In the genomic region with DNA sequence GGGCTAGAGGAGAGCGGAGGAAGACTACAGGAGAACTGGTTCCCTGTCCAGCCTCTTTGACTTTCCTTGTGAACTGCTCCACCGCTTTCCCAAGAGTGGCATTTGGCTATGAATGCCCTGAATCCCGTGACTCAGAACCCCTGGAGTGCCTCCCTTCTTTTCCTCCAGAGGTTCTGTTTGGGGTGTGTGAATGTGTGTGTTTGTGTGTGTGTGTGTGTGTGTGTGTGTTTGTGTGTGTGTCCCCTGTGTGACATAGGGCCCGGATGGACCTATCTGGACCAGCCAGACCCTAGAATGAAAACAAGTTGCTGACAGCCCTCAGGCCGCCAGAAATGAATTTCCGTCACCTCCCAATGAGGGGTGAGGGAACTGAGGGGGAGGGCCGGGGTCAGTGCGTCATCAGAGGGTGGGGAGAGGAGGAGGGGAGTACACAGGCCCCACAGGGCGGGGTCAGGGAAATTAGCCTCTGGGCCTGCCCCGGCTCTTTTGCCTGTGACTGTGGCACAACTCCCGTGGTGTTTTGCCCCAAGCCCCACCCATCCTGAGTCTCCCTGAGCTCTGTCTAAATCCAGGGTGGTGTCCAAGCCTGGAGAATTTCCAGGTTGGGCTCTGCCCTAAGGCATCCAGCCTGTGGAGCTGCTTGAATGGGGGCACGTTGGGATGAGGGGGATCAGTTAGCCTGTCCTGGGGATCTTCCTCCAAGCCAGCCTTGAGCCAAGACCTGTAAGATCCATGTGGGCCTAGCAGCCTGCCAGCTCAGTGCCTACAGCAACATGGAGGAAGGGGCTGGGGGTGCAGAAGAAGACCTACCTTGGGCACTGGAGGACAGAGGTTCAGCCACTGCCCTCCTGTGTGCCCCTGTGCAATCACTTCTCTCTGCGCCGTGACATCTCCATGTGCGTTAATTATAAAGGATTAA, we compare ENCODE assay signal across 1 cellular context.
TF ChIP-seq lines count a peak whose summit lies in the region.

No MANE protein-coding gene starts in this region.

TF ChIP-seq in K562, 482 proteins besides CTCF, POLR2A, EP300 and RAD21 (continues in another document):
- TF ChIP-seq, protein P1, sequence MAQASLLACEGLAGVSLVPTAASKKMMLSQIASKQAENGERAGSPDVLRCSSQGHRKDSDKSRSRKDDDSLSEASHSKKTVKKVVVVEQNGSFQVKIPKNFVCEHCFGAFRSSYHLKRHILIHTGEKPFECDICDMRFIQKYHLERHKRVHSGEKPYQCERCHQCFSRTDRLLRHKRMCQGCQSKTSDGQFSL (CRISPR knock-in tag; IDR thresholded peaks at IDR 0.05) = no peak
- TF ChIP-seq, protein P1 (tag; IDR thresholded peaks at IDR 0.05) = no peak
- no peak for TF ChIP-seq ZNF253 (CRISPR knock-in tag; conservative IDR thresholded peaks at IDR 0.05)
- TF ChIP-seq POLR2B (IDR thresholded peaks at IDR 0.05; ENCODE audit: low read depth, partially characterized antibody) = peak; percentile 91
- peak; percentile 77 for TF ChIP-seq NFIC (IDR thresholded peaks at IDR 0.05)
- TF ChIP-seq BHLHE40 (IDR thresholded peaks at IDR 0.05; ENCODE audit: low read length) = peak; percentile 65
- TF ChIP-seq NFRKB (IDR thresholded peaks at IDR 0.05; ENCODE audit: low read depth) = peak; percentile 54; the same call in 1 of the 2 replicates
- peak; percentile 93 for TF ChIP-seq TOE1 (IDR thresholded peaks at IDR 0.05; ENCODE audit: borderline replicate concordance)
- TF ChIP-seq TOE1 (CRISPR knock-in tag; IDR thresholded peaks at IDR 0.05; ENCODE audit: borderline replicate concordance, low read depth) = no peak
- TF ChIP-seq RUNX1 (IDR thresholded peaks at IDR 0.05; ENCODE audit: low read depth) = 0 out of 2 replicates have a peak, but pooled peaks have one; percentile 47
- TF ChIP-seq YY1 (IDR thresholded peaks at IDR 0.05; ENCODE audit: borderline replicate concordance in 1 of 3, control insufficient read depth in 1 of 3, extremely low read depth in 1 of 3, insufficient read depth in 3 of 3, insufficient read length in 1 of 3, insufficient replicate concordance in 2 of 3, low read depth in 1 of 3, low read length in 2 of 3) = peak in 1 of 3 experiments; percentile 8
- TF ChIP-seq PHB2 (IDR thresholded peaks at IDR 0.05; ENCODE audit: low read depth) = peak; percentile 71; the same call in 1 of the 2 replicates
- TF ChIP-seq KDM1A (IDR thresholded peaks at IDR 0.05) = peak; percentile 50 to 88
- TF ChIP-seq ZKSCAN8 (CRISPR knock-in tag; IDR thresholded peaks at IDR 0.05) = peak; percentile 71
- TF ChIP-seq C11orf30 (IDR thresholded peaks at IDR 0.05; ENCODE audit: low read depth) = 0 out of 2 replicates have a peak, but pooled peaks have one; percentile 21
- peak; percentile 45; the same call in 1 of the 2 replicates for TF ChIP-seq FOXJ2 (tag; IDR thresholded peaks at IDR 0.05)
- TF ChIP-seq, protein P2, sequence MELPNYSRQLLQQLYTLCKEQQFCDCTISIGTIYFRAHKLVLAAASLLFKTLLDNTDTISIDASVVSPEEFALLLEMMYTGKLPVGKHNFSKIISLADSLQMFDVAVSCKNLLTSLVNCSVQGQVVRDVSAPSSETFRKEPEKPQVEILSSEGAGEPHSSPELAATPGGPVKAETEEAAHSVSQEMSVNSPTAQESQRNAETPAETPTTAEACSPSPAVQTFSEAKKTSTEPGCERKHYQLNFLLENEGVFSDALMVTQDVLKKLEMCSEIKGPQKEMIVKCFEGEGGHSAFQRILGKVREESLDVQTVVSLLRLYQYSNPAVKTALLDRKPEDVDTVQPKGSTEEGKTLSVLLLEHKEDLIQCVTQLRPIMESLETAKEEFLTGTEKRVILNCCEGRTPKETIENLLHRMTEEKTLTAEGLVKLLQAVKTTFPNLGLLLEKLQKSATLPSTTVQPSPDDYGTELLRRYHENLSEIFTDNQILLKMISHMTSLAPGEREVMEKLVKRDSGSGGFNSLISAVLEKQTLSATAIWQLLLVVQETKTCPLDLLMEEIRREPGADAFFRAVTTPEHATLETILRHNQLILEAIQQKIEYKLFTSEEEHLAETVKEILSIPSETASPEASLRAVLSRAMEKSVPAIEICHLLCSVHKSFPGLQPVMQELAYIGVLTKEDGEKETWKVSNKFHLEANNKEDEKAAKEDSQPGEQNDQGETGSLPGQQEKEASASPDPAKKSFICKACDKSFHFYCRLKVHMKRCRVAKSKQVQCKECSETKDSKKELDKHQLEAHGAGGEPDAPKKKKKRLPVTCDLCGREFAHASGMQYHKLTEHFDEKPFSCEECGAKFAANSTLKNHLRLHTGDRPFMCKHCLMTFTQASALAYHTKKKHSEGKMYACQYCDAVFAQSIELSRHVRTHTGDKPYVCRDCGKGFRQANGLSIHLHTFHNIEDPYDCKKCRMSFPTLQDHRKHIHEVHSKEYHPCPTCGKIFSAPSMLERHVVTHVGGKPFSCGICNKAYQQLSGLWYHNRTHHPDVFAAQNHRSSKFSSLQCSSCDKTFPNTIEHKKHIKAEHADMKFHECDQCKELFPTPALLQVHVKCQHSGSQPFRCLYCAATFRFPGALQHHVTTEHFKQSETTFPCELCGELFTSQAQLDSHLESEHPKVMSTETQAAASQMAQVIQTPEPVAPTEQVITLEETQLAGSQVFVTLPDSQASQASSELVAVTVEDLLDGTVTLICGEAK (IDR thresholded peaks at IDR 0.05) = peak; percentile 64; the same call in 1 of the 2 replicates
- TF ChIP-seq, protein P2 (CRISPR knock-in tag; IDR thresholded peaks at IDR 0.05) = no peak
- TF ChIP-seq ZNF384 (IDR thresholded peaks at IDR 0.05; ENCODE audit: low read depth, low read length) = 0 out of 2 replicates have a peak, but pooled peaks have one; percentile 3
- peak; percentile 46 for TF ChIP-seq POLR2G (IDR thresholded peaks at IDR 0.05; ENCODE audit: low read depth, low read length)
- TF ChIP-seq DIDO1 (tag; IDR thresholded peaks at IDR 0.05; ENCODE audit: low read depth) = peak; percentile 69
- peak; percentile 94 for TF ChIP-seq HDGF (IDR thresholded peaks at IDR 0.05)
- peak; percentile 64; the same call in 1 of the 2 replicates for TF ChIP-seq RNF2 (IDR thresholded peaks at IDR 0.05)
- TF ChIP-seq ZNF766 (CRISPR knock-in tag; conservative IDR thresholded peaks at IDR 0.05) = peak; percentile 89
- peak; percentile 99 for TF ChIP-seq HLTF (IDR thresholded peaks at IDR 0.05)
- peak; percentile 51; the same call in 1 of the 2 replicates for TF ChIP-seq CXXC5 (CRISPR knock-in tag; IDR thresholded peaks at IDR 0.05)
- peak; percentile 46 for TF ChIP-seq RAD51 (IDR thresholded peaks at IDR 0.05; ENCODE audit: borderline replicate concordance, low read depth)
- peak; percentile 78 for TF ChIP-seq EP400 (IDR thresholded peaks at IDR 0.05)
- peak; percentile 93 for TF ChIP-seq LCOR (CRISPR knock-in tag; IDR thresholded peaks at IDR 0.05)
- peak; percentile 64 for TF ChIP-seq RBBP5 (IDR thresholded peaks at IDR 0.05; ENCODE audit: borderline replicate concordance, insufficient read depth, low read length, poor library complexity, severe bottlenecking)
- peak; percentile 77 to 81 for TF ChIP-seq NRF1 (conservative IDR thresholded peaks at IDR 0.05 in 1 of 2, IDR thresholded peaks at IDR 0.05 in 1 of 2)
- 0 out of 2 replicates have a peak, but pooled peaks have one; percentile 71 for TF ChIP-seq ZZZ3 (IDR thresholded peaks at IDR 0.05)
- TF ChIP-seq KLF1 (tag; IDR thresholded peaks at IDR 0.05) = 0 out of 2 replicates have a peak, but pooled peaks have one; percentile 8
- no peak for TF ChIP-seq PRMT5 (CRISPR knock-in tag; IDR thresholded peaks at IDR 0.05)
- TF ChIP-seq ZNF75A (CRISPR knock-in tag; IDR thresholded peaks at IDR 0.05) = no peak
- peak; percentile 97 to 99 for TF ChIP-seq MAZ (CRISPR knock-in tag; conservative IDR thresholded peaks at IDR 0.05 in 1 of 2, IDR thresholded peaks at IDR 0.05 in 1 of 2)
- peak; percentile 6; the same call in 1 of the 2 replicates for TF ChIP-seq NFE2 (IDR thresholded peaks at IDR 0.05; ENCODE audit: low read depth)
- TF ChIP-seq, protein P3, sequence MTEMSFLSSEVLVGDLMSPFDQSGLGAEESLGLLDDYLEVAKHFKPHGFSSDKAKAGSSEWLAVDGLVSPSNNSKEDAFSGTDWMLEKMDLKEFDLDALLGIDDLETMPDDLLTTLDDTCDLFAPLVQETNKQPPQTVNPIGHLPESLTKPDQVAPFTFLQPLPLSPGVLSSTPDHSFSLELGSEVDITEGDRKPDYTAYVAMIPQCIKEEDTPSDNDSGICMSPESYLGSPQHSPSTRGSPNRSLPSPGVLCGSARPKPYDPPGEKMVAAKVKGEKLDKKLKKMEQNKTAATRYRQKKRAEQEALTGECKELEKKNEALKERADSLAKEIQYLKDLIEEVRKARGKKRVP (CRISPR knock-in tag; IDR thresholded peaks at IDR 0.05) = peak; percentile 43; the same call in 1 of the 2 replicates
- peak; percentile 90 for TF ChIP-seq SUPT5H (IDR thresholded peaks at IDR 0.05)
- peak; percentile 43 for TF ChIP-seq NEUROD1 (IDR thresholded peaks at IDR 0.05; ENCODE audit: borderline replicate concordance, low read depth, low read length, partially characterized antibody)
- peak; percentile 95 for TF ChIP-seq CREM (IDR thresholded peaks at IDR 0.05; ENCODE audit: low read depth)
- peak; percentile 85; the same call in 1 of the 2 replicates for TF ChIP-seq GATAD2A (IDR thresholded peaks at IDR 0.05)
- TF ChIP-seq ARID2 (IDR thresholded peaks at IDR 0.05) = 0 out of 2 replicates have a peak, but pooled peaks have one; percentile 25
- TF ChIP-seq ARHGAP35 (IDR thresholded peaks at IDR 0.05; ENCODE audit: partially characterized antibody) = peak; percentile 81
